16 cellular contexts compared by ENCODE assay signal in genomic region chr3:53198256-53198977, GRCh38. TPM values are rescaled to one million over a fixed set of nuclear protein-coding genes. Genes with fewer than 3 reads are reported as not detected.
DNase-seq lines count a peak whose midpoint lies in the region; ATAC-seq, FAIRE-seq and TF ChIP-seq lines count a peak whose summit lies in the region.
"Had no signal": no experiment of that assay in that cellular context is flagged by ENCODE, and none has a peak within 500 bp of the region (broad histone marks: within the 10 kb centered on the region; RNA-seq: fewer than 3 reads in every experiment).

No MANE protein-coding gene starts in this region.

- DNase-seq in left ventricle myocardium superior: peak; percentile 11
- DNase-seq in heart left ventricle: no peak
- peak; percentile 48 for DNase-seq in OCI-LY7 (ENCODE audit: low spot score)
- DNase-seq in H1 (ENCODE audit: low read depth in 1 of 2, low spot score in 2 of 2): peak in 1 of 2 experiments; percentile 56
- no peak for DNase-seq in upper lobe of right lung
- no peak for DNase-seq in NCI-H1436 (lab: John Stamatoyannopoulos, UW)
- DNase-seq in NCI-H446 treated with DMSO at 0.1 percent for 48 hours (lab: John Stamatoyannopoulos, UW): no peak
- DNase-seq: activated CD4-positive, alpha-beta T cell treated with anti-CD3 and anti-CD28 coated beads for 48 hours; activated T-cell treated with anti-CD3 and anti-CD28 coated beads, Interleukin-2, amount 50 U/mL, for 72 hours; effector CD8-positive, alpha-beta T cell; GM23248; ovary; stimulated activated CD4-positive, alpha-beta T cell treated with anti-CD3 and anti-CD28 coated beads, Interleukin-15, amount 100 ng/mL, for 24 hours had no signal

- 43 to 64% (median 45%) methylated on average over 10 of the region's 10 CpGs for WGBS in heart left ventricle, 4 donors
- WGBS in H1 (ENCODE audit: extremely low coverage in 1 of 2, insufficient coverage in 1 of 2, insufficient read length in 1 of 2, insufficient replicate concordance in 2 of 2, low coverage in 1 of 2, low lambda C conversion rate in 2 of 2, missing lambda C conversion rate in 1 of 2), 2 experiments: 87% methylated on average over 10 of the region's 10 CpGs; no CpG with 5 or more reads in 1 of the 2 experiments

- H2BK5ac ChIP-seq in H1 (ENCODE audit: low read depth, low read length): no peak overlapping the region; the same call in 1 of the 2 replicates

- H4K20me1 ChIP-seq in OCI-LY7 (ENCODE audit: insufficient read depth, low read length) (no peaks in the 10 kb centered on the region), H1 (replicated peaks in 1 of 2; ENCODE audit: control insufficient read depth in 1 of 2, insufficient read depth in 2 of 2, low read length in 2 of 2) (no peaks in the 10 kb centered on the region)

- H3K23ac ChIP-seq in H1 (ENCODE audit: insufficient read length): no peak overlapping the region

- BruUV-seq in OCI-LY7 (replicated peaks; lab: Mats Ljungman, UMichigan): no TSS peak

- H3K4me2 ChIP-seq in OCI-LY7 (ENCODE audit: low read length) (peak overlapping the region; percentile 93), H1 (ENCODE audit: insufficient read depth in 1 of 2, low read depth in 2 of 2, low read length in 2 of 2) (no peak overlapping the region)

- TF ChIP-seq CTCF in heart left ventricle (IDR thresholded peaks at IDR 0.05) (no peak), OCI-LY7 (conservative IDR thresholded peaks at IDR 0.05; ENCODE audit: low read length) (no peak; the same call in 1 of the 2 replicates), H1 (IDR thresholded peaks at IDR 0.05; ENCODE audit: control extremely low read depth in 1 of 3, insufficient read depth in 1 of 3, low read depth in 1 of 3, low read length in 3 of 3) (peak in 2 of 3 experiments; percentile 47 to 63; a peak in 3 of 4 replicates), upper lobe of right lung (IDR thresholded peaks at IDR 0.05) (no peak)

- no peak overlapping the region; the same call in 1 of the 2 replicates for H2BK12ac ChIP-seq in H1 (ENCODE audit: low read depth, low read length)

- H2BK120ac ChIP-seq in H1 (replicated peaks; ENCODE audit: low read depth, low read length): no peak overlapping the region

- H3K79me2 ChIP-seq in OCI-LY7 (ENCODE audit: insufficient read depth, low read depth, low read length) (peaks cover 46% of the 10 kb centered on the region), H1 (ENCODE audit: control insufficient read depth in 1 of 2, insufficient read depth in 2 of 2, low read length in 2 of 2) (no peaks in the 10 kb centered on the region)

- H2AK5ac ChIP-seq in H1 (ENCODE audit: low read depth, low read length): no peak overlapping the region

- H3K27ac ChIP-seq in heart left ventricle: no peak overlapping the region
- peak overlapping the region; percentile 2 for H3K27ac ChIP-seq in OCI-LY7 (ENCODE audit: low read depth, low read length, poor library complexity, severe bottlenecking)
- no peak overlapping the region for H3K27ac ChIP-seq in H1 (ENCODE audit: low read depth, low read length)
- no peak overlapping the region for H3K27ac ChIP-seq in upper lobe of right lung
- H3K27ac ChIP-seq: ascending aorta, GM23248, ovary had no signal

- ATAC-seq in left ventricle myocardium superior (no peak), heart left ventricle (no peak), upper lobe of right lung (no peak), GM19397 (IDR thresholded peaks at IDR 0.05; ENCODE audit: unreplicated experiment) (no peak)
- ATAC-seq: activated T-cell treated with anti-CD3 and anti-CD28 coated beads, Interleukin-2, amount 50 U/mL, for 72 hours had no signal

- TF ChIP-seq POLR2A in heart left ventricle (IDR thresholded peaks at IDR 0.05) (no peak), H1 (IDR thresholded peaks at IDR 0.05; ENCODE audit: control extremely low read depth in 1 of 2, low read depth in 2 of 2, low read length in 2 of 2) (no peak)

- intact Hi-C loops in left ventricle myocardium superior (cut with micrococcal nuclease): no loop called here
- intact Hi-C loops in heart left ventricle (cut with DNase I): loop anchor here in 6 of 10 donors (5.0 kb wide), 1 partner anchor 66 kb away; the partner anchor contains the start of gene RFT1 (in 6 of the 6)
- intact Hi-C loops in OCI-LY7 (cut with micrococcal nuclease; ENCODE audit: unreplicated experiment): no loop called here
- intact Hi-C loops in upper lobe of right lung (cut with DNase I): no loop called here

- POLR2A ChIA-PET in OCI-LY7 (lab: Charles Lee) (interaction anchor here (0.9 to 1.2 kb wide), 4 partner anchors 19 to 69 kb away, joined by 3 to 4 read pairs (median 3); partner anchors contain the start of gene RFT1), H1 (lab: Charles Lee; ENCODE audit: partially characterized antibody) (interaction anchor here (0.7 to 1.6 kb wide), 5 partner anchors 28 to 149 kb away, joined by 3 to 4 read pairs (median 3); partner anchors contain the start of gene DCP1A)

- peaks cover 0 to 35% (median 19%) of the 10 kb centered on the region in 12 donors for H3K4me1 ChIP-seq in heart left ventricle
- peaks cover 57% of the 10 kb centered on the region for H3K4me1 ChIP-seq in OCI-LY7 (ENCODE audit: insufficient read depth, low read length, poor library complexity, severe bottlenecking)
- peaks cover 0 to 18% (median 8%) of the 10 kb centered on the region in 4 experiments; a peak in 5 of 7 replicates for H3K4me1 ChIP-seq in H1 (replicated peaks in 1 of 4; ENCODE audit: control insufficient read depth in 3 of 4, insufficient read depth in 4 of 4, low read length in 3 of 4)
- H3K4me1 ChIP-seq in upper lobe of right lung: peaks cover 18% of the 10 kb centered on the region

- no peak overlapping the region for H4K5ac ChIP-seq in H1 (ENCODE audit: insufficient read length, low read depth, low read length)

- no peaks in the 10 kb centered on the region for H3K9me2 ChIP-seq in OCI-LY7 (ENCODE audit: insufficient read depth, low read length)

- CTCF ChIA-PET in OCI-LY7 (lab: Charles Lee; ENCODE audit: unreplicated experiment) (interaction anchor here (0.6 to 1.0 kb wide), 4 partner anchors 24 to 115 kb away, joined by 3 to 6 read pairs (median 4); no protein-coding TSS in a partner anchor), H1 (lab: Charles Lee; ENCODE audit: partially characterized antibody) (interaction anchor here (0.6 to 8.3 kb wide), 20 partner anchors 9 to 511 kb away, joined by 3 to 164 read pairs (median 4); partner anchors contain the start of genes PRKCD and RFT1)

- H2AFZ ChIP-seq in OCI-LY7 (ENCODE audit: low read length) (no peak overlapping the region), H1 (ENCODE audit: low read length) (no peak overlapping the region)
- H2AFZ ChIP-seq: GM23248 had no signal

- H3K14ac ChIP-seq in H1 (ENCODE audit: insufficient read length): no peak overlapping the region

- H3K36me3 ChIP-seq in heart left ventricle (peaks cover 0 to 10% (median 0%) of the 10 kb centered on the region in 9 donors), OCI-LY7 (ENCODE audit: insufficient read depth, low read length) (peaks cover 69% of the 10 kb centered on the region), H1 (ENCODE audit: control insufficient read depth in 2 of 4, insufficient read depth in 4 of 4, low read length in 3 of 4) (no peaks in the 10 kb centered on the region), upper lobe of right lung (peaks cover 2% of the 10 kb centered on the region)
- H3K36me3 ChIP-seq: ascending aorta, ovary had no signal

- TF ChIP-seq RAD21 in H1 (IDR thresholded peaks at IDR 0.05 in 1 of 2, conservative IDR thresholded peaks at IDR 0.05 in 1 of 2; ENCODE audit: low read depth in 2 of 2, low read length in 2 of 2): peak; percentile 47 to 57; a peak in 3 of 4 replicates

- no peak overlapping the region for H3K18ac ChIP-seq in H1 (ENCODE audit: extremely low read depth, low read length)

- H2BK20ac ChIP-seq in H1 (ENCODE audit: low read length): no peak overlapping the region

- no peak overlapping the region for H4K8ac ChIP-seq in H1 (ENCODE audit: extremely low read depth, insufficient read depth, low read length)

- no peak overlapping the region for H4K91ac ChIP-seq in H1 (replicated peaks; ENCODE audit: insufficient read length, low read length)

- no peaks in the 10 kb centered on the region for H3K9me3 ChIP-seq in heart left ventricle
- no peaks in the 10 kb centered on the region for H3K9me3 ChIP-seq in OCI-LY7 (ENCODE audit: low read length)
- H3K9me3 ChIP-seq in H1 (ENCODE audit: insufficient read depth in 2 of 2, low read depth in 1 of 2, low read length in 1 of 2): no peaks in the 10 kb centered on the region
- no peaks in the 10 kb centered on the region for H3K9me3 ChIP-seq in upper lobe of right lung
- H3K9me3 ChIP-seq: ascending aorta, ovary had no signal

- no peak for FAIRE-seq in H1 (lab: Jason Lieb, UNC)
- FAIRE-seq: frontal cortex had no signal

- H2BK15ac ChIP-seq in H1 (ENCODE audit: low read length): 0 out of 2 replicates have a peak overlapping the region, but pooled peaks have one; percentile 61

- no peak overlapping the region for H3K9ac ChIP-seq in H1 (replicated peaks in 1 of 4; ENCODE audit: extremely low read depth in 1 of 4, low read depth in 3 of 4, low read length in 3 of 4)
- H3K9ac ChIP-seq: GM23248 had no signal

- no peak for TF ChIP-seq EP300 in H1 (IDR thresholded peaks at IDR 0.05; ENCODE audit: borderline replicate concordance in 1 of 2, low read depth in 2 of 2, low read length in 2 of 2)

- H3K79me1 ChIP-seq in H1 (ENCODE audit: low read depth, low read length): no peaks in the 10 kb centered on the region

- H3K27me3 ChIP-seq in heart left ventricle (no peaks in the 10 kb centered on the region), H1 (replicated peaks in 1 of 4; ENCODE audit: control insufficient read depth in 3 of 4, extremely low read depth in 1 of 4, insufficient read depth in 3 of 4, low read length in 3 of 4) (no peaks in the 10 kb centered on the region; a peak in 1 of 7 replicates), upper lobe of right lung (no peaks in the 10 kb centered on the region)
- H3K27me3 ChIP-seq: ascending aorta, ovary had no signal

- no peak overlapping the region for H3K4ac ChIP-seq in H1 (replicated peaks; ENCODE audit: insufficient read length, low read depth, low read length)

- H3K56ac ChIP-seq in H1 (replicated peaks; ENCODE audit: insufficient read length, low read depth, low read length): no peak overlapping the region

- H3K4me3 ChIP-seq in heart left ventricle: no peak overlapping the region
- peak overlapping the region; percentile 71 for H3K4me3 ChIP-seq in OCI-LY7 (ENCODE audit: low read depth, low read length, poor library complexity, severe bottlenecking)
- no peak overlapping the region for H3K4me3 ChIP-seq in H1 (ENCODE audit: extremely low read depth in 1 of 4, insufficient read depth in 2 of 4, low read depth in 3 of 4, low read length in 4 of 4)
- H3K4me3 ChIP-seq in upper lobe of right lung: no peak overlapping the region
- H3K4me3 ChIP-seq: ascending aorta, GM23248, ovary had no signal

- no peaks in the 10 kb centered on the region for H3K23me2 ChIP-seq in H1 (ENCODE audit: low read depth, low read length)

RNA-seq across cellular contexts. Expression of gene PRKCD, which starts 37.4 kb away (rescaled TPM):
- total RNA-seq in left ventricle myocardium superior (13.2 TPM), heart left ventricle (10 to 100 TPM in 6 of 9 donors, 1 to 10 TPM in 3; 5.3 to 44.5 (median 11.6) TPM), OCI-LY7 (2022) (91.6 and 108 TPM in 2 replicates), upper lobe of right lung (78.4 TPM)
- polyA plus RNA-seq in heart left ventricle (10 to 100 TPM in 1 of 2 donors, 1 to 10 TPM in 1; 7.8 to 13.4 TPM), H1 (2011; rRNA removed) (23.9 and 27.0 TPM in 2 replicates)
- total RNA-seq in OCI-LY7 (2014; rRNA removed; shearing (Covaris generic)): 9.5 and 13.3 TPM in 2 replicates
- 22.2 and 22.6 TPM in 2 replicates for total RNA-seq in H1 (2021; fragmentation: NEBNext Ultra II Directional; extraction: Animal tissue kit (Norgen Biotek cat#: 25700))
- 30.9 TPM for polyA plus RNA-seq in H1 (2011; cell fraction: cytosol; rRNA removed)
- polyA plus RNA-seq in H1 (2011; cell fraction: nucleus; rRNA removed): 34.6 TPM
- polyA plus RNA-seq in H1 (2012, experiment 1 of 2): 18.6 to 28.0 TPM (median 26.1 TPM) in 4 replicates
- polyA plus RNA-seq in H1 (2012, experiment 2 of 2): 15.9 TPM
- 14.0 TPM for polyA plus RNA-seq in H1 (2013, experiment 1 of 2)
- polyA plus RNA-seq in H1 (2013, experiment 2 of 2): 14.8 TPM
- polyA minus RNA-seq in H1 (2011; rRNA and poly(A)+ RNA removed): 26.9 and 27.6 TPM in 2 replicates
- polyA minus RNA-seq in H1 (2011; cell fraction: cytosol; rRNA and poly(A)+ RNA removed): 15.3 TPM
- 13.2 TPM for polyA minus RNA-seq in H1 (2011; cell fraction: nucleus; rRNA and poly(A)+ RNA removed)

RNA-seq across cellular contexts. Expression of gene TKT, which starts 57.4 kb away (rescaled TPM):
- 41.6 TPM for total RNA-seq in left ventricle myocardium superior
- total RNA-seq in heart left ventricle: 100 to 1,000 TPM in 1 of 9 donors, 10 to 100 TPM in 8; 20.6 to 111 (median 36.6) TPM
- polyA plus RNA-seq in heart left ventricle: 100 to 1,000 TPM in 1 of 2 donors, 10 to 100 TPM in 1; 23.8 to 111 TPM
- total RNA-seq in OCI-LY7 (2014; rRNA removed; shearing (Covaris generic)): 248 and 325 TPM in 2 replicates
- total RNA-seq in OCI-LY7 (2022): 386 and 415 TPM in 2 replicates
- total RNA-seq in H1 (2021; fragmentation: NEBNext Ultra II Directional; extraction: Animal tissue kit (Norgen Biotek cat#: 25700)): 975 and 986 TPM in 2 replicates
- polyA plus RNA-seq in H1 (2011; rRNA removed): 418 and 649 TPM in 2 replicates
- polyA plus RNA-seq in H1 (2011; cell fraction: cytosol; rRNA removed): 449 TPM
- 987 TPM for polyA plus RNA-seq in H1 (2011; cell fraction: nucleus; rRNA removed)
- 570 to 1,148 TPM (median 1,049 TPM) in 4 replicates for polyA plus RNA-seq in H1 (2012, experiment 1 of 2)
- polyA plus RNA-seq in H1 (2012, experiment 2 of 2): 841 TPM
- polyA plus RNA-seq in H1 (2013, experiment 1 of 2): 760 TPM
- polyA plus RNA-seq in H1 (2013, experiment 2 of 2): 785 TPM
- 353 and 390 TPM in 2 replicates for polyA minus RNA-seq in H1 (2011; rRNA and poly(A)+ RNA removed)
- 430 TPM for polyA minus RNA-seq in H1 (2011; cell fraction: cytosol; rRNA and poly(A)+ RNA removed)
- polyA minus RNA-seq in H1 (2011; cell fraction: nucleus; rRNA and poly(A)+ RNA removed): 346 TPM
- 432 TPM for total RNA-seq in upper lobe of right lung

Comparison
In these comparisons a context has a peak if more than half of its experiments do, and no peak if none do; other contexts are left out.
1. DNase-seq: peak in left ventricle myocardium superior (single experiment) and OCI-LY7 (single experiment); none in heart left ventricle (0 of 5), upper lobe of right lung (single experiment), NCI-H1436 (single experiment) and NCI-H446 treated with DMSO at 0.1 percent for 48 hours (single experiment).
2. intact Hi-C loops: an anchor here in heart left ventricle (5.0 kb wide); none called in left ventricle myocardium superior, OCI-LY7 and upper lobe of right lung.
3. CTCF ChIP-seq: peak in H1 (2 of 3); none in heart left ventricle (0 of 12), OCI-LY7 (single experiment) and upper lobe of right lung (single experiment).